ENCODE assay signal across 1 cellular context in the genomic region with DNA sequence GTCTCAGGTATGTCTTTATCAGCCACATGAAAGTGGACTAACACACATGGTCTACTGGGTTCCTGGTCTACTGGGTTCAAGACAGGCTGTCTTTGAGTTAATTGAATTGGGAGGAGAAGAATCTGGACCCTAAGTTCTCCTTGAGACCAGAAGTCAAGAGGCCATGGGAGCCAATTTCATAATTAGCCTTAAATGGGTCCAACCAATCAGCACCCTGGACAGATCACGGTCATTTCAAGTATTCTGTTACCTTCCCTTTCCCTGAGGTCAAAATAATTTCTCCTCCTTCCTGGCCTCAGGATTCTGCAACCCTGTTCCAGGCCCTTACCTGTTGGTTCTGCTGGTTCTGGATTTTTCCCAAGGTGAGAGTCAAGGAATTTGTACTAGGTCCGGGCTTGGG.
TF ChIP-seq lines count a peak whose summit lies in the region.

No MANE protein-coding gene starts in this region.

TF ChIP-seq in GM23338, 12 proteins besides CTCF, POLR2A, EP300 and RAD21 (continued from another document):
- TF ChIP-seq, protein P1, sequence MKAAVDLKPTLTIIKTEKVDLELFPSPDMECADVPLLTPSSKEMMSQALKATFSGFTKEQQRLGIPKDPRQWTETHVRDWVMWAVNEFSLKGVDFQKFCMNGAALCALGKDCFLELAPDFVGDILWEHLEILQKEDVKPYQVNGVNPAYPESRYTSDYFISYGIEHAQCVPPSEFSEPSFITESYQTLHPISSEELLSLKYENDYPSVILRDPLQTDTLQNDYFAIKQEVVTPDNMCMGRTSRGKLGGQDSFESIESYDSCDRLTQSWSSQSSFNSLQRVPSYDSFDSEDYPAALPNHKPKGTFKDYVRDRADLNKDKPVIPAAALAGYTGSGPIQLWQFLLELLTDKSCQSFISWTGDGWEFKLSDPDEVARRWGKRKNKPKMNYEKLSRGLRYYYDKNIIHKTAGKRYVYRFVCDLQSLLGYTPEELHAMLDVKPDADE (IDR thresholded peaks at IDR 0.05) = no peak
